In the genomic region with DNA sequence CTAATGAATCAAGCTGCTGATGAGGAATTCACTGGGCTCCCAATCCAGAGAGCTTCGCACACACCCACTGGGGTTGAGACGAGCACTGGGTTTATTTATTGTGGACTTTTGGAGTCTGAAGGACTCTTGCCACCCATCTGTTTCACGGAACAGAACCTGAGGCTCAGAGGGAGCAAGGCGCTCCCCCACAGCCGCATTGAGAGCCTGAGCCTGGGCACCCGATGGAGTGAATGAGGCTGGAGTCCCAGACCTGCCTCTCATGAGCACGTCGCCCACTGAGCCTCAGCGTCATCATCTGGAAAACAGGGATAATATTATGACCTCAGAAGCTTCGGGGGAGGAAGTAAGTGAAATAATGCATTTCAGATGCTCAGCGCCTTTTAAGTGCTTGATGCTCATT, we compare ENCODE assay signal across 17 cellular contexts. TPM values are rescaled to one million over a fixed set of nuclear protein-coding genes. Genes with fewer than 3 reads are reported as not detected.
DNase-seq lines count a peak whose midpoint lies in the region; ATAC-seq and TF ChIP-seq lines count a peak whose summit lies in the region.
"Had no signal": no experiment of that assay in that cellular context is flagged by ENCODE, and none has a peak within 500 bp of the region (broad histone marks: within the 10 kb centered on the region; RNA-seq: fewer than 3 reads in every experiment).

No MANE protein-coding gene starts in this region.

- DNase-seq in WTC11 (ENCODE audit: low spot score) (no peak), stomach (no peak), mucosa of gallbladder (ENCODE audit: low spot score) (no peak), NCI-H187 treated with DMSO at 0.1 percent for 48 hours (lab: John Stamatoyannopoulos, UW) (no peak), NCI-H1417 treated with DMSO at 0.1 percent for 48 hours (lab: John Stamatoyannopoulos, UW) (no peak), occipital lobe (lab: John Stamatoyannopoulos, UW) (no peak)
- DNase-seq: activated CD4-positive, alpha-beta T cell treated with anti-CD3 and anti-CD28 coated beads, Interleukin-2, amount 10 ng/mL, durations not matched to agents 24 days and 14 days; activated T-cell treated with anti-CD3 and anti-CD28 coated beads, Interleukin-2, amount 50 U/mL, for 48 hours; CD4-positive, alpha-beta memory T cell; HFFc6; NCI-H1105; PC-9; stimulated activated CD4-positive, alpha-beta T cell treated with anti-CD3 and anti-CD28 coated beads, Interleukin-4, amount 100 ng/mL, for 4 hours; stimulated activated naive B cell treated with anti-CD40 and anti-IgM and Interleukin-4, amounts not matched to agents 10 μg/mL and 1 μg/mL and 100 μg/mL, for 72 hours had no signal

- TF ChIP-seq CTCF in GM12875 (IDR thresholded peaks at IDR 0.05; ENCODE audit: borderline replicate concordance, insufficient read depth, low read depth, low read length) (no peak), WTC11 (IDR thresholded peaks at IDR 0.05) (no peak), liver (IDR thresholded peaks at IDR 0.05; ENCODE audit: low read depth, low read length, missing input control) (no peak), stomach (IDR thresholded peaks at IDR 0.05) (no peak)

- H3K9me3 ChIP-seq in liver (ENCODE audit: control insufficient read depth in 4 of 4, low read length in 3 of 4) (no peaks in the 10 kb centered on the region), stomach (no peaks in the 10 kb centered on the region)
- H3K9me3 ChIP-seq: mucosa of descending colon had no signal

- ATAC-seq in WTC11: no peak
- ATAC-seq: stimulated activated naive B cell treated with anti-CD40 and anti-IgM and Interleukin-4, amounts not matched to agents 10 μg/mL and 1 μg/mL and 100 μg/mL, for 72 hours had no signal

- CTCF ChIA-PET in WTC11 (lab: Charles Lee): no interaction called here

- peak overlapping the region; percentile 97 to 98 for H3K27ac ChIP-seq in liver (ENCODE audit: low read depth in 1 of 2, low read length in 2 of 2)
- H3K27ac ChIP-seq in stomach: peak overlapping the region in 4 of 5 donors; percentile 1 to 96 (median 87)
- H3K27ac ChIP-seq: PC-9 had no signal

- peaks cover 21 to 72% (median 45%) of the 10 kb centered on the region in 4 donors for H3K4me1 ChIP-seq in liver (ENCODE audit: control insufficient read depth in 4 of 4, insufficient read depth in 4 of 4, low read length in 3 of 4)
- H3K4me1 ChIP-seq in stomach: peaks cover 78 to 98% (median 90%) of the 10 kb centered on the region in 4 donors

- no peak overlapping the region for H3K4me3 Mint-ChIP-seq in WTC11
- H3K4me3 Mint-ChIP-seq: activated CD4-positive, alpha-beta T cell treated with anti-CD3 and anti-CD28 coated beads, Interleukin-2, amount 10 ng/mL, durations not matched to agents 24 days and 14 days; CD4-positive, alpha-beta memory T cell had no signal

- POLR2A ChIA-PET in WTC11 (lab: Charles Lee): no interaction called here

- WGBS in liver: 84% methylated on average over 11 of the region's 11 CpGs
- 81 to 90% (median 84%) methylated on average over 11 of the region's 11 CpGs for WGBS in stomach, 5 donors

- no peaks in the 10 kb centered on the region for H3K9me3 Mint-ChIP-seq in WTC11
- H3K9me3 Mint-ChIP-seq: activated CD4-positive, alpha-beta T cell treated with anti-CD3 and anti-CD28 coated beads, Interleukin-2, amount 10 ng/mL, durations not matched to agents 24 days and 14 days; HFFc6; stimulated activated naive B cell treated with anti-CD40 and anti-IgM and Interleukin-4, amounts not matched to agents 10 μg/mL and 1 μg/mL and 100 μg/mL, for 72 hours had no signal

- peaks cover 44% of the 10 kb centered on the region for H3K4me1 Mint-ChIP-seq in WTC11

- H3K4me3 ChIP-seq in GM12875 (ENCODE audit: low read depth, low read length): peak overlapping the region; percentile 22
- H3K4me3 ChIP-seq in liver (ENCODE audit: low read depth in 1 of 3, low read length in 3 of 3): no peak overlapping the region
- no peak overlapping the region for H3K4me3 ChIP-seq in stomach
- H3K4me3 ChIP-seq: mucosa of descending colon, PC-9 had no signal

- no peak for TF ChIP-seq EP300 in stomach (IDR thresholded peaks at IDR 0.05)

- H3K27ac Mint-ChIP-seq in WTC11: peak overlapping the region; percentile 79
- H3K27ac Mint-ChIP-seq: activated CD4-positive, alpha-beta T cell treated with anti-CD3 and anti-CD28 coated beads, Interleukin-2, amount 10 ng/mL, durations not matched to agents 24 days and 14 days; stimulated activated naive B cell treated with anti-CD40 and anti-IgM and Interleukin-4, amounts not matched to agents 10 μg/mL and 1 μg/mL and 100 μg/mL, for 72 hours had no signal

- H3K36me3 Mint-ChIP-seq in WTC11: no peaks in the 10 kb centered on the region

- H3K36me3 ChIP-seq in liver (ENCODE audit: control insufficient read depth in 4 of 4, insufficient read depth in 3 of 4, low read depth in 1 of 4, low read length in 3 of 4) (no peaks in the 10 kb centered on the region), stomach (no peaks in the 10 kb centered on the region)

- intact Hi-C loops in stomach (cut with DNase I; ENCODE audit: low total_unique reads): no loop called here

- TF ChIP-seq RAD21 in liver (IDR thresholded peaks at IDR 0.05): no peak

- H3K27me3 ChIP-seq in liver (ENCODE audit: control insufficient read depth in 4 of 4, insufficient read depth in 4 of 4, low read length in 3 of 4) (no peaks in the 10 kb centered on the region), stomach (no peaks in the 10 kb centered on the region)

- H3K9ac ChIP-seq in liver (ENCODE audit: low read depth in 1 of 2, low read length in 2 of 2): peak overlapping the region in 1 of 2 donors; percentile 66

- no peak for TF ChIP-seq POLR2A in stomach (IDR thresholded peaks at IDR 0.05)

- H3K27me3 Mint-ChIP-seq in WTC11 (ENCODE audit: low read depth): peaks cover 2% of the 10 kb centered on the region; the same call in 1 of the 2 replicates
- H3K27me3 Mint-ChIP-seq: CD4-positive, alpha-beta memory T cell; stimulated activated naive B cell treated with anti-CD40 and anti-IgM and Interleukin-4, amounts not matched to agents 10 μg/mL and 1 μg/mL and 100 μg/mL, for 72 hours had no signal

TF ChIP-seq in WTC11, 78 proteins besides CTCF, POLR2A, EP300 and RAD21:
- TF ChIP-seq ELF4 (CRISPR knock-in tag; IDR thresholded peaks at IDR 0.05; ENCODE audit: low read depth) (no peak), ZNF263 (CRISPR knock-in tag; IDR thresholded peaks at IDR 0.05; ENCODE audit: low read depth) (no peak), RELA (CRISPR knock-in tag; IDR thresholded peaks at IDR 0.05; ENCODE audit: borderline replicate concordance) (no peak)
- TF ChIP-seq, protein P1, sequence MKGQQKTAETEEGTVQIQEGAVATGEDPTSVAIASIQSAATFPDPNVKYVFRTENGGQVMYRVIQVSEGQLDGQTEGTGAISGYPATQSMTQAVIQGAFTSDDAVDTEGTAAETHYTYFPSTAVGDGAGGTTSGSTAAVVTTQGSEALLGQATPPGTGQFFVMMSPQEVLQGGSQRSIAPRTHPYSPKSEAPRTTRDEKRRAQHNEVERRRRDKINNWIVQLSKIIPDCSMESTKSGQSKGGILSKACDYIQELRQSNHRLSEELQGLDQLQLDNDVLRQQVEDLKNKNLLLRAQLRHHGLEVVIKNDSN (CRISPR knock-in tag; IDR thresholded peaks at IDR 0.05): no peak

TF ChIP-seq in liver, 16 proteins besides CTCF, POLR2A, EP300 and RAD21:
- no peak for TF ChIP-seq FOXA1 (IDR thresholded peaks at IDR 0.05)
- TF ChIP-seq EGR1 (IDR thresholded peaks at IDR 0.05; ENCODE audit: low read depth in 2 of 2): no peak
- TF ChIP-seq SP1 (IDR thresholded peaks at IDR 0.05): no peak
- TF ChIP-seq YY1 (IDR thresholded peaks at IDR 0.05): no peak

RNA-seq across cellular contexts. Expression of gene NEK6, which starts 5.4 kb away (rescaled TPM):
- total RNA-seq in WTC11 (2021): 19.2 to 23.0 TPM (median 21.4 TPM) in 3 replicates
- 10 to 100 TPM; 36.4 to 48.5 TPM for total RNA-seq in liver
- polyA plus RNA-seq in liver: 10 to 100 TPM; 32.5 to 49.7 TPM
- total RNA-seq in stomach: 10 to 100 TPM; 24.5 to 76.8 (median 35.6) TPM
- 10 to 100 TPM in 2 of 3 donors, 1 to 10 TPM in 1; 6.0 to 18.9 (median 18.3) TPM for polyA plus RNA-seq in stomach
- 96.7 TPM for total RNA-seq in mucosa of gallbladder
- total RNA-seq in occipital lobe: 26.2 TPM
